ENCODE assay signal across 11 cellular contexts in genomic region chr11:9005087-9005486, GRCh38. TPM values are rescaled to one million over a fixed set of nuclear protein-coding genes. Genes with fewer than 3 reads are reported as not detected.
DNase-seq lines count a peak whose midpoint lies in the region; ATAC-seq and TF ChIP-seq lines count a peak whose summit lies in the region.
"Had no signal": no experiment of that assay in that cellular context is flagged by ENCODE, and none has a peak within 500 bp of the region (broad histone marks: within the 10 kb centered on the region; RNA-seq: fewer than 3 reads in every experiment).

No MANE protein-coding gene starts in this region.

- H2AFZ ChIP-seq in GM23338 = peak overlapping the region; percentile 94; the same call in 1 of the 2 replicates

- no peak for ATAC-seq in GM23338
- no peak for ATAC-seq in activated naive CD8-positive, alpha-beta T cell treated with anti-CD3 and anti-CD28 coated beads, Interleukin-2, amount 50 U/mL, for 24 hours
- ATAC-seq in HG02981 (IDR thresholded peaks at IDR 0.05; ENCODE audit: unreplicated experiment) = no peak

- DNase-seq in T-helper 2 cell treated with Interferon-gamma antibody and Interleukin-4, amounts not matched to agents 5 μg/mL and 100 μg/mL, for 36 hours (ENCODE audit: low spot score) = no peak
- DNase-seq in T-helper 2 cell = no peak
- no peak for DNase-seq in GM23338 (ENCODE audit: low spot score)
- DNase-seq in activated naive CD8-positive, alpha-beta T cell treated with anti-CD3 and anti-CD28 coated beads, Interleukin-2, amount 50 U/mL, for 24 hours = no peak
- DNase-seq in neural crest cell (ENCODE audit: low read depth, low spot score) = no peak
- DNase-seq in SIG-M5 (lab: John Stamatoyannopoulos, UW) = no peak
- DNase-seq in uterus = no peak
- DNase-seq: stimulated activated CD4-positive, alpha-beta T cell treated with anti-CD3 and anti-CD28 coated beads, Interleukin-2, amount 100 ng/mL, for 48 hours had no signal

- H3K9me2 ChIP-seq in GM23338 (ENCODE audit: insufficient read depth) = no peaks in the 10 kb centered on the region

- peak overlapping the region; percentile 55 for H3K4me3 Mint-ChIP-seq in T-helper 2 cell treated with Interferon-gamma antibody and Interleukin-4, amounts not matched to agents 5 μg/mL and 100 μg/mL, for 36 hours
- peak overlapping the region; percentile 50 for H3K4me3 Mint-ChIP-seq in GM23338
- H3K4me3 Mint-ChIP-seq in activated naive CD8-positive, alpha-beta T cell treated with anti-CD3 and anti-CD28 coated beads, Interleukin-2, amount 50 U/mL, for 24 hours = peak overlapping the region; percentile 59
- peak overlapping the region; percentile 52 for H3K4me3 Mint-ChIP-seq in neural crest cell

- H3K27ac ChIP-seq in GM23338 (ENCODE audit: low read depth) (no peak overlapping the region), uterus (no peak overlapping the region)
- H3K27ac ChIP-seq: SJSA1, upper lobe of left lung had no signal

- no peaks in the 10 kb centered on the region; the same call in 1 of the 2 replicates for H3K79me2 ChIP-seq in GM23338 (replicated peaks; ENCODE audit: insufficient read depth)

- peaks cover 6% of the 10 kb centered on the region for H3F3A ChIP-seq in GM23338 (replicated peaks; ENCODE audit: low read depth)

- no peak for TF ChIP-seq POLR2A in uterus (IDR thresholded peaks at IDR 0.05)

- H3K4me2 ChIP-seq in GM23338 = peak overlapping the region; percentile 97; the same call in 1 of the 2 replicates

- H3K4me1 Mint-ChIP-seq in T-helper 2 cell treated with Interferon-gamma antibody and Interleukin-4, amounts not matched to agents 5 μg/mL and 100 μg/mL, for 36 hours (ENCODE audit: low read depth) = peaks cover 22% of the 10 kb centered on the region
- H3K4me1 Mint-ChIP-seq in GM23338 (peaks cover 14% of the 10 kb centered on the region; the same call in 2 of the 3 replicates), neural crest cell (peaks cover 13% of the 10 kb centered on the region)
- H3K4me1 Mint-ChIP-seq in activated naive CD8-positive, alpha-beta T cell treated with anti-CD3 and anti-CD28 coated beads, Interleukin-2, amount 50 U/mL, for 24 hours = peaks cover 28% of the 10 kb centered on the region

- H3K27ac Mint-ChIP-seq in T-helper 2 cell treated with Interferon-gamma antibody and Interleukin-4, amounts not matched to agents 5 μg/mL and 100 μg/mL, for 36 hours = no peak overlapping the region
- no peak overlapping the region for H3K27ac Mint-ChIP-seq in GM23338
- peak overlapping the region; percentile 41 for H3K27ac Mint-ChIP-seq in activated naive CD8-positive, alpha-beta T cell treated with anti-CD3 and anti-CD28 coated beads, Interleukin-2, amount 50 U/mL, for 24 hours
- no peak overlapping the region for H3K27ac Mint-ChIP-seq in neural crest cell (ENCODE audit: unreplicated experiment)

- H3K27me3 Mint-ChIP-seq in T-helper 2 cell treated with Interferon-gamma antibody and Interleukin-4, amounts not matched to agents 5 μg/mL and 100 μg/mL, for 36 hours (ENCODE audit: low read depth) = peaks cover 55% of the 10 kb centered on the region
- peaks cover 34% of the 10 kb centered on the region for H3K27me3 Mint-ChIP-seq in GM23338 (ENCODE audit: insufficient read depth, low read depth, poor library complexity)
- peaks cover 53% of the 10 kb centered on the region for H3K27me3 Mint-ChIP-seq in activated naive CD8-positive, alpha-beta T cell treated with anti-CD3 and anti-CD28 coated beads, Interleukin-2, amount 50 U/mL, for 24 hours
- H3K27me3 Mint-ChIP-seq in neural crest cell (ENCODE audit: low read depth) = peaks cover 86% of the 10 kb centered on the region

- H3K9me3 Mint-ChIP-seq in T-helper 2 cell treated with Interferon-gamma antibody and Interleukin-4, amounts not matched to agents 5 μg/mL and 100 μg/mL, for 36 hours = no peaks in the 10 kb centered on the region
- H3K9me3 Mint-ChIP-seq in GM23338 = 0 out of 3 replicates have a peak, but pooled peaks cover 2% of the 10 kb centered on the region
- H3K9me3 Mint-ChIP-seq in activated naive CD8-positive, alpha-beta T cell treated with anti-CD3 and anti-CD28 coated beads, Interleukin-2, amount 50 U/mL, for 24 hours = no peaks in the 10 kb centered on the region
- H3K9me3 Mint-ChIP-seq in neural crest cell = peaks cover 2% of the 10 kb centered on the region

- peaks cover 11% of the 10 kb centered on the region for H3K4me1 ChIP-seq in GM23338 (ENCODE audit: insufficient read depth)
- peaks cover 0 to 14% of the 10 kb centered on the region in 2 donors for H3K4me1 ChIP-seq in uterus

- H3K9me3 ChIP-seq in uterus = no peaks in the 10 kb centered on the region
- H3K9me3 ChIP-seq: SJSA1 had no signal

- H3K36me3 ChIP-seq in GM23338 (ENCODE audit: insufficient read depth) (no peaks in the 10 kb centered on the region), uterus (no peaks in the 10 kb centered on the region)
- H3K36me3 ChIP-seq: SJSA1, upper lobe of left lung had no signal

- peaks cover 67% of the 10 kb centered on the region for H3K27me3 ChIP-seq in GM23338 (ENCODE audit: insufficient read depth)
- no peaks in the 10 kb centered on the region for H3K27me3 ChIP-seq in uterus
- H3K27me3 ChIP-seq: SJSA1 had no signal

- intact Hi-C loops in uterus (cut with DNase I; ENCODE audit: low total_unique reads) = no loop called here

- peaks cover 4% of the 10 kb centered on the region; the same call in 1 of the 2 replicates for H4K20me1 ChIP-seq in GM23338 (replicated peaks; ENCODE audit: insufficient read depth)

- no peak for TF ChIP-seq CTCF in GM23338 (conservative IDR thresholded peaks at IDR 0.05; ENCODE audit: low read depth in 2 of 2)
- no peak for TF ChIP-seq CTCF in neural crest cell (conservative IDR thresholded peaks at IDR 0.05)
- TF ChIP-seq CTCF in uterus (IDR thresholded peaks at IDR 0.05) = no peak

- H3K4me3 ChIP-seq in GM23338 = peak overlapping the region; percentile 77
- H3K4me3 ChIP-seq in uterus = no peak overlapping the region
- H3K4me3 ChIP-seq: SJSA1 had no signal

- peaks cover 2% of the 10 kb centered on the region for H3K36me3 Mint-ChIP-seq in T-helper 2 cell treated with Interferon-gamma antibody and Interleukin-4, amounts not matched to agents 5 μg/mL and 100 μg/mL, for 36 hours (ENCODE audit: low read depth)
- H3K36me3 Mint-ChIP-seq in GM23338 (ENCODE audit: low read depth) (no peaks in the 10 kb centered on the region), neural crest cell (ENCODE audit: low read depth) (no peaks in the 10 kb centered on the region)
- no peaks in the 10 kb centered on the region for H3K36me3 Mint-ChIP-seq in activated naive CD8-positive, alpha-beta T cell treated with anti-CD3 and anti-CD28 coated beads, Interleukin-2, amount 50 U/mL, for 24 hours (ENCODE audit: low read depth)

TF ChIP-seq in GM23338, 12 proteins besides CTCF, POLR2A, EP300 and RAD21:
- TF ChIP-seq JUNB (IDR thresholded peaks at IDR 0.05; ENCODE audit: unreplicated experiment) (no peak), EZH2 (IDR thresholded peaks at IDR 0.05; ENCODE audit: low read depth, unreplicated experiment) (peak; percentile 50)
TF ChIP-seq in GM23338: peak in this region for 1.

RNA-seq across cellular contexts. Expression of gene NRIP3, which starts 1.3 kb away (rescaled TPM):
- 7.9 and 8.0 TPM in 2 replicates for total RNA-seq in GM23338 (2014; rRNA removed; shearing (Covaris generic))
- polyA plus RNA-seq in GM23338 (2016; fragmentation: Nextera tagmentation; extraction: Ambion mirVana) = 3.0 and 3.2 TPM in 2 replicates
- total RNA-seq in neural crest cell = 1.7 and 2.1 TPM in 2 replicates
- 1 to 10 TPM in 3 of 4 donors, under 1 TPM in 1; 0.29 to 6.8 (median 3.8) TPM for total RNA-seq in uterus

RNA-seq across cellular contexts. Expression of gene TMEM9B, which starts 40.8 kb away (rescaled TPM):
- total RNA-seq in GM23338 (2014; rRNA removed; shearing (Covaris generic)) = 9.7 and 10.4 TPM in 2 replicates
- 10.2 and 12.9 TPM in 2 replicates for polyA plus RNA-seq in GM23338 (2016; fragmentation: Nextera tagmentation; extraction: Ambion mirVana)
- total RNA-seq in neural crest cell = 14.3 and 15.7 TPM in 2 replicates
- 10 to 100 TPM; 11.0 to 39.1 (median 28.1) TPM for total RNA-seq in uterus
